Comparison of ENCODE assay signal across 10 cellular contexts in the genomic region with DNA sequence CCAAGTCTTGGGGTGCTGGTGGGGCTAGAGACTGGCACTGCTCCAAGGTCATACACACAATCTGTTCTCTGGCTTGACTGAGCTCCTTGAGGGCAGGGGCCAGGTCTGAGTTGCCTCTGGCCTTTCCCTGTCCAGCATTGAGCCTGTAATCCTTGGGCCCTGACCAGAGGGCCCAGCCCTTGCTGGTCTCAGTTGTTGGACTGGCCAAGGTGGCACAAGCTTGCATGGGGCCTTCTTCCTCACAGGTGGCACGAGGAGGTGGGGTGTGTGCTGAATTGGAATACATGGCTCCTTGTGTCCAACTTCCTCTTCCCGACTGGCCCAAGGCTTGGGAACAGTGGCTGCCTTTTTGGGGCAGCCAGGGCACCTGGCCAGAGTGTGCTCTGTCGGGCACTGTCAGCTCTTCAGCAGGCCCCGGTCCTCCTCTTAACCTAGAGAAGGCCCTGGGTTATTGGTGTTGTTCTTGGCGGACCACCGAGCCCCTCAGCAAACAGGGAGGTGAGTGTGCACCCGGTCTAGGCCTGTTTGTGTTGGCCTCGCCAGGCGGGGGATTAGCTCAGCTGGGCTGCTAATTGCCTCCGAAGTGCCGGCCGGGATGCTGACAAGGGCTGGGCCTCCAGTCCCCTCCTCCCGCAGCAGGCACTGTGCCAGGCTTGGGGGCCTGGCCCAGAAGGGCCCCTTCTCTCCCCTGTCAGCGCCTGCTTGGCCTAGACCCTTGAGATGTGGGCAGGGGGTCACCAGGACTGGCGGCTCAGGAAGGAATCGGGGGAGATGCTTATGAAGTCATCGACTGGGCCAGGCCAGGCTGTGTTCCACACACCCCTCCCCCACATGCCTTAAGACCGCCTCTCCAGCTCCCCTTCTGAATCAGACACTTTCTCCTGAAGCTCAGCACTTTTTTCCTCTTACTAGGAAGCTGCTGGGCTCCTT. TPM values are rescaled to one million over a fixed set of nuclear protein-coding genes. Genes with fewer than 3 reads are reported as not detected.
DNase-seq lines count a peak whose midpoint lies in the region; ATAC-seq and TF ChIP-seq lines count a peak whose summit lies in the region.
"Had no signal": no experiment of that assay in that cellular context is flagged by ENCODE, and none has a peak within 500 bp of the region (broad histone marks: within the 10 kb centered on the region; RNA-seq: fewer than 3 reads in every experiment).

No MANE protein-coding gene starts in this region.

- peaks cover 37% of the 10 kb centered on the region for H3K36me3 Mint-ChIP-seq in effector memory CD8-positive, alpha-beta T cell (ENCODE audit: insufficient read depth)
- H3K36me3 Mint-ChIP-seq in naive thymus-derived CD8-positive, alpha-beta T cell, result peaks cover 0 to 41% (median 2%) of the 10 kb centered on the region in 3 donors

- H3K4me1 Mint-ChIP-seq in effector memory CD8-positive, alpha-beta T cell (ENCODE audit: low read depth in 2 of 2), result peaks cover 40 to 42% of the 10 kb centered on the region in 2 donors
- H3K4me1 Mint-ChIP-seq in naive thymus-derived CD8-positive, alpha-beta T cell, result peaks cover 29 to 54% (median 43%) of the 10 kb centered on the region in 4 donors

- intact Hi-C loops in posterior vena cava (cut with DNase I), result loop anchor here (10.0 kb wide), 2 partner anchors 300 to 530 kb away; a partner anchor contains a TSS

- DNase-seq in AG04450 (ENCODE audit: low read depth, low spot score) (peak; percentile 44), NCI-H82 treated with DMSO at 0.1 percent for 48 hours (lab: John Stamatoyannopoulos, UW; ENCODE audit: unreplicated experiment) (peak; percentile 9), NCI-H1436 treated with DMSO at 0.1 percent for 48 hours (lab: John Stamatoyannopoulos, UW) (no peak), posterior vena cava (ENCODE audit: low spot score) (no peak), NCI-H2171 (lab: John Stamatoyannopoulos, UW) (no peak), Kasumi-1 (lab: John Stamatoyannopoulos, UW) (no peak)
- DNase-seq in effector memory CD8-positive, alpha-beta T cell, result no peak
- DNase-seq in naive thymus-derived CD8-positive, alpha-beta T cell, result no peak

- no peaks in the 10 kb centered on the region for H3K27me3 ChIP-seq in AG04450 (ENCODE audit: control insufficient read depth, insufficient read depth, low read length)

- H3K27ac ChIP-seq in AG04450 (ENCODE audit: low read depth, low read length), result peak overlapping the region; percentile 21
- H3K27ac ChIP-seq: C4-2B had no signal

- no peaks in the 10 kb centered on the region for H3K27me3 Mint-ChIP-seq in effector memory CD8-positive, alpha-beta T cell
- no peaks in the 10 kb centered on the region for H3K27me3 Mint-ChIP-seq in naive thymus-derived CD8-positive, alpha-beta T cell

- no peak overlapping the region for H3K4me3 ChIP-seq in AG04450 (ENCODE audit: low read depth, low read length)

- H3K9me3 Mint-ChIP-seq in effector memory CD8-positive, alpha-beta T cell, result no peaks in the 10 kb centered on the region
- H3K9me3 Mint-ChIP-seq in naive thymus-derived CD8-positive, alpha-beta T cell, result no peaks in the 10 kb centered on the region

- H3K27ac Mint-ChIP-seq in effector memory CD8-positive, alpha-beta T cell, result peak overlapping the region; percentile 66 to 82
- peak overlapping the region in 8 of 10 donors; percentile 22 to 93 (median 76) for H3K27ac Mint-ChIP-seq in naive thymus-derived CD8-positive, alpha-beta T cell

- H3K4me3 Mint-ChIP-seq in effector memory CD8-positive, alpha-beta T cell, result no peak overlapping the region
- no peak overlapping the region for H3K4me3 Mint-ChIP-seq in naive thymus-derived CD8-positive, alpha-beta T cell

- CTCF ChIA-PET in AG04450 (lab: Charles Lee), result interaction anchor here (1.0 to 2.0 kb wide), 3 partner anchors 9 to 302 kb away, joined by 3 to 5 read pairs (median 5); no protein-coding TSS in a partner anchor

- H3K9me3 ChIP-seq in AG04450 (ENCODE audit: control insufficient read depth, insufficient read depth, low read length), result no peaks in the 10 kb centered on the region

- ATAC-seq in effector memory CD8-positive, alpha-beta T cell (replicated peaks), result no peak
- ATAC-seq in naive thymus-derived CD8-positive, alpha-beta T cell, result no peak

- no peak for TF ChIP-seq CTCF in AG04450 (IDR thresholded peaks at IDR 0.05; ENCODE audit: low read depth, low read length)

- POLR2A ChIA-PET in AG04450 (lab: Yijun Ruan, JAX), result interaction anchor here (0.5 kb wide), 1 partner anchor 188 kb away, joined by 7 read pairs; no protein-coding TSS in a partner anchor
- POLR2A ChIA-PET in naive thymus-derived CD8-positive, alpha-beta T cell (lab: Charles Lee), result interaction anchor here (0.5 kb wide), 1 partner anchor 135 kb away, joined by 4 read pairs; no protein-coding TSS in a partner anchor

RNA-seq across cellular contexts. Expression of a gene that starts 28.5 kb away (rescaled TPM):
- polyA plus RNA-seq in AG04450 (2011; rRNA removed), result not detected in 2 replicates
- not detected in 2 replicates for polyA minus RNA-seq in AG04450 (2011; rRNA and poly(A)+ RNA removed)
- total RNA-seq in naive thymus-derived CD8-positive, alpha-beta T cell, result not detected
- not detected for polyA plus RNA-seq in naive thymus-derived CD8-positive, alpha-beta T cell
- total RNA-seq in posterior vena cava, result under 1 TPM; 0.10 to 0.32 TPM
- total RNA-seq: T-helper 2 cell treated with Interferon-gamma antibody and Interleukin-4, amounts not matched to agents 100 ng/mL and 5 ng/mL, for 36 hours had no signal

Comparison
In these comparisons a context has a peak if more than half of its experiments do, and no peak if none do; other contexts are left out.
1. DNase-seq: peak in AG04450 (single experiment) and NCI-H82 treated with DMSO at 0.1 percent for 48 hours (single experiment); none in effector memory CD8-positive, alpha-beta T cell (0 of 3), naive thymus-derived CD8-positive, alpha-beta T cell (0 of 10), NCI-H1436 treated with DMSO at 0.1 percent for 48 hours (single experiment), posterior vena cava (single experiment), NCI-H2171 (single experiment) and Kasumi-1 (0 of 2).